In the genomic region with DNA sequence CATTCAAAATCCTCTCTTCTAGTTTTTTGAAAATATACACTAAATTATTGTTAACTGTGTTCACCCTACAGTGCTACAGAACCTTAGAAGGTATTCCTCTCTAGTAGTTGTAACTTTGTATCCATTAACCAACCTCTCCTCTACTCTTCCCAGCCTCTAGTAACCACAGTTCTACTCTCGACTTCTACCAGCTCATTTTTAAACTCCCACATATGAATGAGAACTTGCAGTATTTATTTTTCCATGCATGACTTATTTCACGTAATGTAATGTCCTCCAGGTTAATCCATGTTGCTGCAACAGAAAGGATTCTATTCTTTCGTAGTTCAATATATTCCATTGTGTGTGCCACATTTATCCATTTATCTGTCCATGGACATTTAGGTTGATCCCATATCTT, we compare ENCODE assay signal across 23 cellular contexts.
"Had no signal": no experiment of that assay in that cellular context is flagged by ENCODE, and none has a peak within 500 bp of the region (broad histone marks: within the 10 kb centered on the region; RNA-seq: fewer than 3 reads in every experiment).

No MANE protein-coding gene starts in this region.

- H3K4me3 Mint-ChIP-seq: activated CD4-positive, alpha-beta memory T cell treated with anti-CD3 and anti-CD28 coated beads for 36 hours; activated CD4-positive, alpha-beta T cell treated with anti-CD3 and anti-CD28 coated beads, Interleukin-2, amount 10 ng/mL, durations not matched to agents 7 days and 5 days; activated naive CD4-positive, alpha-beta T cell treated with anti-CD3 and anti-CD28 coated beads, Interleukin-2, amount 10 ng/mL, durations not matched to agents 7 days and 5 days; activated naive CD8-positive, alpha-beta T cell treated with anti-CD3 and anti-CD28 coated beads, Interleukin-2, amount 10 ng/mL, durations not matched to agents 7 days and 5 days; activated T-cell treated with anti-CD3 and anti-CD28 coated beads, Interleukin-2, amount 50 U/mL, for 4 hours; activated T-helper 17 cell treated with anti-CD3 and anti-CD28 coated beads, Interleukin-2, amount 50 U/mL, for 72 hours had no signal

- H3K36me3 ChIP-seq: breast epithelium, colonic mucosa had no signal

- ATAC-seq: activated T-cell treated with anti-CD3 and anti-CD28 coated beads, Interleukin-2, amount 50 U/mL, for 4 hours; activated T-helper 17 cell treated with anti-CD3 and anti-CD28 coated beads, Interleukin-2, amount 50 U/mL, for 72 hours; Right ventricle myocardium inferior had no signal

- H3K4me3 ChIP-seq: breast epithelium, colonic mucosa, PC-9 had no signal

- H3K36me3 Mint-ChIP-seq: activated CD4-positive, alpha-beta memory T cell treated with anti-CD3 and anti-CD28 coated beads for 36 hours; activated naive CD4-positive, alpha-beta T cell treated with anti-CD3 and anti-CD28 coated beads, Interleukin-2, amount 10 ng/mL, durations not matched to agents 7 days and 5 days; activated naive CD8-positive, alpha-beta T cell treated with anti-CD3 and anti-CD28 coated beads, Interleukin-2, amount 10 ng/mL, durations not matched to agents 7 days and 5 days had no signal

- H3K27me3 Mint-ChIP-seq: activated CD4-positive, alpha-beta memory T cell treated with anti-CD3 and anti-CD28 coated beads for 36 hours; activated T-helper 17 cell treated with anti-CD3 and anti-CD28 coated beads, Interleukin-2, amount 50 U/mL, for 72 hours had no signal

- H3K9ac ChIP-seq: SK-N-SH had no signal

- H3K27ac ChIP-seq: breast epithelium, colonic mucosa, PC-9, VCaP had no signal

- H3K4me1 ChIP-seq: breast epithelium, colonic mucosa had no signal

- H3K27ac Mint-ChIP-seq: activated CD4-positive, alpha-beta memory T cell treated with anti-CD3 and anti-CD28 coated beads for 36 hours; activated CD4-positive, alpha-beta T cell treated with anti-CD3 and anti-CD28 coated beads, Interleukin-2, amount 10 ng/mL, durations not matched to agents 7 days and 5 days; activated naive CD4-positive, alpha-beta T cell treated with anti-CD3 and anti-CD28 coated beads, Interleukin-2, amount 10 ng/mL, durations not matched to agents 7 days and 5 days; activated naive CD8-positive, alpha-beta T cell treated with anti-CD3 and anti-CD28 coated beads, Interleukin-2, amount 10 ng/mL, durations not matched to agents 7 days and 5 days; activated T-helper 17 cell treated with anti-CD3 and anti-CD28 coated beads, Interleukin-2, amount 50 U/mL, for 72 hours had no signal

- DNase-seq: activated CD4-positive, alpha-beta memory T cell treated with anti-CD3 and anti-CD28 coated beads for 36 hours; activated CD4-positive, alpha-beta T cell treated with anti-CD3 and anti-CD28 coated beads, Interleukin-2, amount 10 ng/mL, durations not matched to agents 7 days and 5 days; activated CD4-positive, CD25-positive, alpha-beta regulatory T cell; activated CD8-positive, alpha-beta memory T cell treated with anti-CD3 and anti-CD28 coated beads for 24 hours; activated gamma-delta T cell; activated naive CD4-positive, alpha-beta T cell treated with anti-CD3 and anti-CD28 coated beads, Interleukin-2, amount 10 ng/mL, durations not matched to agents 7 days and 5 days; activated naive CD8-positive, alpha-beta T cell treated with anti-CD3 and anti-CD28 coated beads, Interleukin-2, amount 10 ng/mL, durations not matched to agents 7 days and 5 days; activated T-cell treated with anti-CD3 and anti-CD28 coated beads, Interleukin-2, amount 50 U/mL, for 4 hours; aorta; caudate nucleus; colonic mucosa; NCI-H1930; NCI-H2171 treated with DMSO at 0.1 percent for 48 hours; NCI-H345; NCI-H524; PC-9; RPMI8226; SK-N-SH; T-helper 1 cell had no signal

- H3K9me3 ChIP-seq: breast epithelium, colonic mucosa, SK-N-SH had no signal

- H3K4me1 Mint-ChIP-seq: activated T-helper 17 cell treated with anti-CD3 and anti-CD28 coated beads, Interleukin-2, amount 50 U/mL, for 72 hours had no signal

- H3K27me3 ChIP-seq: breast epithelium, colonic mucosa had no signal

- H3K9me3 Mint-ChIP-seq: activated CD4-positive, alpha-beta memory T cell treated with anti-CD3 and anti-CD28 coated beads for 36 hours; activated CD4-positive, alpha-beta T cell treated with anti-CD3 and anti-CD28 coated beads, Interleukin-2, amount 10 ng/mL, durations not matched to agents 7 days and 5 days; activated naive CD4-positive, alpha-beta T cell treated with anti-CD3 and anti-CD28 coated beads, Interleukin-2, amount 10 ng/mL, durations not matched to agents 7 days and 5 days; activated naive CD8-positive, alpha-beta T cell treated with anti-CD3 and anti-CD28 coated beads, Interleukin-2, amount 10 ng/mL, durations not matched to agents 7 days and 5 days; activated T-cell treated with anti-CD3 and anti-CD28 coated beads, Interleukin-2, amount 50 U/mL, for 4 hours; activated T-helper 17 cell treated with anti-CD3 and anti-CD28 coated beads, Interleukin-2, amount 50 U/mL, for 72 hours had no signal
